23 cellular contexts compared by ENCODE assay signal in genomic region chr3:112005091-112005672, GRCh38. TPM values are rescaled to one million over a fixed set of nuclear protein-coding genes. Genes with fewer than 3 reads are reported as not detected.
DNase-seq lines count a peak whose midpoint lies in the region; ATAC-seq, FAIRE-seq and TF ChIP-seq lines count a peak whose summit lies in the region.
"Had no signal": no experiment of that assay in that cellular context is flagged by ENCODE, and none has a peak within 500 bp of the region (broad histone marks: within the 10 kb centered on the region; RNA-seq: fewer than 3 reads in every experiment).

No MANE protein-coding gene starts in this region.

- H3K4me2 ChIP-seq in PC-3 (ENCODE audit: low read length), result no peak overlapping the region

- peak; percentile 19 for DNase-seq in stimulated activated CD4-positive, alpha-beta T cell treated with anti-CD3 and anti-CD28 coated beads, Interleukin-1b, Interleukin-23, amount 100 ng/mL, for 48 hours
- DNase-seq in stimulated activated CD4-positive, alpha-beta T cell treated with anti-CD3 and anti-CD28 coated beads, Interleukin-4, amount 100 ng/mL, for 1 hour, result no peak
- DNase-seq in PC-3 (peak; percentile 39), fibroblast of peridontal ligament (ENCODE audit: extremely low read depth) (peak; percentile 29), DMS114 treated with DMSO at 0.1 percent for 48 hours (lab: John Stamatoyannopoulos, UW; ENCODE audit: unreplicated experiment) (no peak), NCI-H2107 treated with DMSO at 0.1 percent for 48 hours (lab: John Stamatoyannopoulos, UW; ENCODE audit: unreplicated experiment) (no peak), GM12892 (ENCODE audit: insufficient read length) (no peak)
- DNase-seq in CD4-positive, alpha-beta memory T cell, result no peak
- DNase-seq: activated CD8-positive, alpha-beta memory T cell treated with anti-CD3 and anti-CD28 coated beads for 24 hours; activated effector memory CD4-positive, alpha-beta T cell treated with anti-CD3 and anti-CD28 coated beads, Interleukin-2, amount 50 U/mL, for 16 hours; AML-193; GF-D8; Kasumi-1; stimulated activated CD4-positive, alpha-beta T cell treated with anti-CD3 and anti-CD28 coated beads, Interleukin-4, amount 100 ng/mL, for 4 hours; stimulated activated CD8-positive, alpha-beta memory T cell treated with anti-CD3 and anti-CD28 coated beads, Interleukin-4, amount 100 ng/mL, for 48 hours had no signal

- H3K9me3 Mint-ChIP-seq in CD4-positive, alpha-beta memory T cell, result no peaks in the 10 kb centered on the region

- H3K9ac ChIP-seq in PC-3 (ENCODE audit: low read length), result no peak overlapping the region
- H3K9ac ChIP-seq: parathyroid adenoma had no signal

- H3K9me3 ChIP-seq in PC-3 (ENCODE audit: low read length), result no peaks in the 10 kb centered on the region
- H3K9me3 ChIP-seq in CD4-positive, alpha-beta memory T cell (ENCODE audit: control insufficient read depth in 1 of 2, low read length in 2 of 2), result no peaks in the 10 kb centered on the region
- H3K9me3 ChIP-seq: Caco-2, gastroesophageal sphincter had no signal

- peaks cover 25 to 34% (median 28%) of the 10 kb centered on the region in 4 donors for H3K4me1 Mint-ChIP-seq in CD4-positive, alpha-beta memory T cell

- no peak for TF ChIP-seq POLR2A in GM12892 (IDR thresholded peaks at IDR 0.05; ENCODE audit: low read depth, low read length)

- peaks cover 4% of the 10 kb centered on the region for H3F3A ChIP-seq in PC-3 (ENCODE audit: low read length, unreplicated experiment)

- TF ChIP-seq CTCF in PC-3 (conservative IDR thresholded peaks at IDR 0.05; ENCODE audit: low read depth, low read length), result no peak

- no peaks in the 10 kb centered on the region for H3K27me3 Mint-ChIP-seq in CD4-positive, alpha-beta memory T cell

- H3K27ac ChIP-seq in PC-3 (ENCODE audit: low read length), result no peak overlapping the region
- no peak overlapping the region for H3K27ac ChIP-seq in CD4-positive, alpha-beta memory T cell (ENCODE audit: low read depth, low read length)
- H3K27ac ChIP-seq: gastroesophageal sphincter, parathyroid adenoma had no signal

- H3K36me3 ChIP-seq in PC-3 (ENCODE audit: low read depth, low read length), result no peaks in the 10 kb centered on the region
- no peaks in the 10 kb centered on the region for H3K36me3 ChIP-seq in CD4-positive, alpha-beta memory T cell (ENCODE audit: insufficient read depth, low read length)
- H3K36me3 ChIP-seq: gastroesophageal sphincter had no signal

- peak overlapping the region; percentile 42; the same call in 1 of the 2 replicates for H2AFZ ChIP-seq in PC-3 (ENCODE audit: low read length)
- H2AFZ ChIP-seq: parathyroid adenoma had no signal

- H3K27me3 ChIP-seq in PC-3 (ENCODE audit: low read length), result no peaks in the 10 kb centered on the region
- no peaks in the 10 kb centered on the region for H3K27me3 ChIP-seq in CD4-positive, alpha-beta memory T cell (ENCODE audit: insufficient read depth, low read length)

- no peak for FAIRE-seq in GM12892 (lab: Jason Lieb, UNC)
- FAIRE-seq: colon, TTC549 had no signal

- peak overlapping the region in 1 of 7 donors; percentile 62 for H3K27ac Mint-ChIP-seq in CD4-positive, alpha-beta memory T cell

- intact Hi-C loops in PC-3 (cut with micrococcal nuclease), result no loop called here
- intact Hi-C loops in CD4-positive, alpha-beta memory T cell (cut with micrococcal nuclease), result no loop called here

- no peaks in the 10 kb centered on the region for H3K36me3 Mint-ChIP-seq in CD4-positive, alpha-beta memory T cell

- peaks cover 52% of the 10 kb centered on the region for H3K4me1 ChIP-seq in PC-3 (ENCODE audit: insufficient read depth, low read length)
- H3K4me1 ChIP-seq in CD4-positive, alpha-beta memory T cell (ENCODE audit: insufficient read depth, low read length), result peaks cover 23% of the 10 kb centered on the region
- H3K4me1 ChIP-seq: gastroesophageal sphincter, parathyroid adenoma had no signal

- BruUV-seq in PC-3 (replicated peaks; lab: Mats Ljungman, UMichigan), result no TSS peak

- H3K9me2 ChIP-seq in PC-3 (replicated peaks; ENCODE audit: low read length), result no peaks in the 10 kb centered on the region

- no peak overlapping the region for H3K4me3 ChIP-seq in PC-3 (ENCODE audit: low read length)
- no peak overlapping the region for H3K4me3 ChIP-seq in CD4-positive, alpha-beta memory T cell (ENCODE audit: low read length in 2 of 2)
- H3K4me3 ChIP-seq: gastroesophageal sphincter, lung had no signal

- CTCF ChIA-PET in PC-3 (lab: Charles Lee), result no interaction called here
- CTCF ChIA-PET in CD4-positive, alpha-beta memory T cell (lab: Charles Lee; ENCODE audit: partially characterized antibody), result interaction anchor here (0.9 to 9.2 kb wide), 2 partner anchors 8 to 13 kb away, joined by 4 to 75 read pairs; no protein-coding TSS in a partner anchor

- H4K20me1 ChIP-seq in PC-3 (ENCODE audit: low read length), result no peaks in the 10 kb centered on the region

- no peak overlapping the region for H3K4me3 Mint-ChIP-seq in CD4-positive, alpha-beta memory T cell

- no peak for ATAC-seq in PC-3
- ATAC-seq: gastroesophageal sphincter had no signal

- POLR2A ChIA-PET in PC-3 (lab: Charles Lee; ENCODE audit: unreplicated experiment), result no interaction called here
- POLR2A ChIA-PET in CD4-positive, alpha-beta memory T cell (lab: Charles Lee; ENCODE audit: partially characterized antibody), result no interaction called here

- H3K79me2 ChIP-seq in PC-3 (ENCODE audit: low read length), result no peaks in the 10 kb centered on the region
- H3K79me2 ChIP-seq: parathyroid adenoma had no signal

RNA-seq across cellular contexts. Expression of gene TAGLN3, which starts 6.5 kb away (rescaled TPM):
- total RNA-seq in PC-3 (2014; rRNA removed), result 2.6 and 4.3 TPM in 2 replicates
- total RNA-seq in CD4-positive, alpha-beta memory T cell, result not detected
- not detected for polyA plus RNA-seq in CD4-positive, alpha-beta memory T cell
- not detected for polyA plus RNA-seq in GM12892 (2012; ENCODE audit: missing spikeins)
- total RNA-seq: Caco-2 had no signal

RNA-seq across cellular contexts. Expression of gene ABHD10, which starts 26.4 kb away (rescaled TPM):
- total RNA-seq in PC-3 (2014; rRNA removed), result 29.1 and 45.0 TPM in 2 replicates
- total RNA-seq in CD4-positive, alpha-beta memory T cell, result 10 to 100 TPM; 39.7 to 40.1 TPM
- polyA plus RNA-seq in CD4-positive, alpha-beta memory T cell, result 10 to 100 TPM; 34.8 to 37.7 TPM
- polyA plus RNA-seq in GM12892 (2012; ENCODE audit: missing spikeins), result 27.9 TPM

RNA-seq across cellular contexts. Expression of gene TMPRSS7, which starts 29.4 kb away (rescaled TPM):
- total RNA-seq in PC-3 (2014; rRNA removed), result 0.33 TPM in 1 of 2 replicates, not detected in the other
- under 1 TPM in 1 of 2 experiments, not detected in 1; 0.15 TPM for total RNA-seq in CD4-positive, alpha-beta memory T cell
- polyA plus RNA-seq in CD4-positive, alpha-beta memory T cell, result under 1 TPM; 0.26 TPM
- polyA plus RNA-seq in GM12892 (2012; ENCODE audit: missing spikeins), result not detected
- total RNA-seq: gastroesophageal sphincter, myocyte, skeletal muscle tissue had no signal

Comparison
In these comparisons a context has a peak if more than half of its experiments do, and no peak if none do; other contexts are left out.
1. DNase-seq: peak in stimulated activated CD4-positive, alpha-beta T cell treated with anti-CD3 and anti-CD28 coated beads, Interleukin-1b, Interleukin-23, amount 100 ng/mL, for 48 hours (single experiment), PC-3 (single experiment) and fibroblast of peridontal ligament (single experiment); none in stimulated activated CD4-positive, alpha-beta T cell treated with anti-CD3 and anti-CD28 coated beads, Interleukin-4, amount 100 ng/mL, for 1 hour (single experiment), DMS114 treated with DMSO at 0.1 percent for 48 hours (single experiment), NCI-H2107 treated with DMSO at 0.1 percent for 48 hours (single experiment), CD4-positive, alpha-beta memory T cell (0 of 5) and GM12892 (single experiment).